Comparison of ENCODE assay signal across 18 cellular contexts in the genomic region with DNA sequence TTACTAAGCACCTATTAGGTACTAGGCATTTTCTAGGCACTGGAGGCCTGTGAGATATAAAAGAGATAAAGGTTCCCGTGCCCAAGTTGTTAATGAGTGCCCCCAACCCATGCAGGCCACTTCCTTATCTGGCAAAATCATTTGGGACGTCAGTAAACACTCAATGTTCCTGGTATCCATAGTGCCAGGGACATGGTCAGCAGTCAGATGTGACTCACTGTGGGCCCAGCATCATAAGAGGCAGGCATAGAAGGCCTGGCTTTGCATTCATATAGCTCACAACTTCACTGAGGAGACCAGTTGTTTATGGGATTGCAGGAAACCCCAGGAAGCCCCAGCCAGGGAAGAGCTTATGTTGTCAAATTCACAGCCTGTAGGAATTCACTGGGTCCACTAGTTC.
DNase-seq lines count a peak whose midpoint lies in the region; ATAC-seq and TF ChIP-seq lines count a peak whose summit lies in the region.
"Had no signal": no experiment of that assay in that cellular context is flagged by ENCODE, and none has a peak within 500 bp of the region (broad histone marks: within the 10 kb centered on the region; RNA-seq: fewer than 3 reads in every experiment).

No MANE protein-coding gene starts in this region.

- TF ChIP-seq CTCF in RWPE2 (IDR thresholded peaks at IDR 0.05; ENCODE audit: poor library complexity, severe bottlenecking), result no peak
- no peak for TF ChIP-seq CTCF in fibroblast of lung (conservative IDR thresholded peaks at IDR 0.05 in 1 of 2, IDR thresholded peaks at IDR 0.05 in 1 of 2; ENCODE audit: low read depth in 1 of 2, low read length in 2 of 2)

- no peak overlapping the region for H2AFZ ChIP-seq in fibroblast of lung (ENCODE audit: low read length)

- H3K4me1 ChIP-seq in RWPE2 (ENCODE audit: insufficient read depth, poor library complexity, severe bottlenecking), result peaks cover 13% of the 10 kb centered on the region
- no peaks in the 10 kb centered on the region for H3K4me1 ChIP-seq in fibroblast of lung (ENCODE audit: control insufficient read depth, extremely low read depth, insufficient read depth, low read length)

- H3K27me3 ChIP-seq in RWPE2 (ENCODE audit: insufficient read depth, poor library complexity, severe bottlenecking) (no peaks in the 10 kb centered on the region), fibroblast of lung (ENCODE audit: control insufficient read depth, insufficient read depth, low read length) (no peaks in the 10 kb centered on the region)

- H3K4me2 ChIP-seq in fibroblast of lung (ENCODE audit: extremely low read depth, insufficient read depth, low read length), result no peak overlapping the region

- H3K36me3 ChIP-seq in RWPE2 (ENCODE audit: low read depth), result no peaks in the 10 kb centered on the region
- H3K36me3 ChIP-seq in fibroblast of lung (ENCODE audit: control insufficient read depth, insufficient read depth, low read length), result no peaks in the 10 kb centered on the region
- H3K36me3 ChIP-seq: SJCRH30 had no signal

- no peak overlapping the region for H3K4me3 ChIP-seq in RWPE2 (ENCODE audit: severe bottlenecking)
- no peak overlapping the region for H3K4me3 ChIP-seq in fibroblast of lung (replicated peaks in 1 of 4; ENCODE audit: control extremely low read depth in 1 of 4, insufficient read depth in 1 of 4, low read depth in 3 of 4, low read length in 4 of 4)
- H3K4me3 ChIP-seq: SJCRH30 had no signal

- H4K20me1 ChIP-seq in fibroblast of lung (ENCODE audit: control insufficient read depth, extremely low read depth, insufficient read depth, low read length), result no peaks in the 10 kb centered on the region

- H3K9me3 ChIP-seq in RWPE2 (ENCODE audit: severe bottlenecking) (no peaks in the 10 kb centered on the region), fibroblast of lung (ENCODE audit: control insufficient read depth, insufficient read depth, low read depth, low read length) (no peaks in the 10 kb centered on the region)
- H3K9me3 ChIP-seq: SJCRH30 had no signal

- peak; percentile 38 for DNase-seq in A172 (ENCODE audit: low spot score)
- DNase-seq in D341Med (ENCODE audit: low spot score), result peak; percentile 14
- peak; percentile 15 for DNase-seq in RWPE2 (ENCODE audit: low spot score)
- peak; percentile 30 to 38 for DNase-seq in fibroblast of lung (ENCODE audit: low read depth in 2 of 2)
- no peak for DNase-seq in LoVo (ENCODE audit: low spot score)
- no peak for DNase-seq in NCI-H1694 treated with DMSO at 0.1 percent for 48 hours (lab: John Stamatoyannopoulos, UW)
- no peak for DNase-seq in mucosa of gallbladder (ENCODE audit: low spot score)
- DNase-seq: AML-193, DMS 273 treated with DMSO at 0.1 percent for 48 hours, GDM1, KG1, MV-4-11, NCI-H187, NCI-H2107, NCI-H510A treated with DMSO at 0.1 percent for 48 hours, NCI-H774, OCI-M1, SJCRH30 had no signal

- H3K27ac ChIP-seq in RWPE2 (ENCODE audit: poor library complexity, severe bottlenecking) (no peak overlapping the region), fibroblast of lung (ENCODE audit: insufficient read depth, low read length) (no peak overlapping the region)
- H3K27ac ChIP-seq: SJCRH30 had no signal

- H3K79me2 ChIP-seq in fibroblast of lung (ENCODE audit: control insufficient read depth, insufficient read depth, low read length), result no peaks in the 10 kb centered on the region

- ATAC-seq in RWPE2 (ENCODE audit: low read depth), result no peak

- H3K9ac ChIP-seq in fibroblast of lung (ENCODE audit: insufficient read depth, low read length), result no peak overlapping the region

Comparison
In these comparisons a context has a peak if more than half of its experiments do, and no peak if none do; other contexts are left out.
1. DNase-seq: peak in A172 (single experiment), D341Med (single experiment), RWPE2 (single experiment) and fibroblast of lung (2 of 2); none in LoVo (single experiment), NCI-H1694 treated with DMSO at 0.1 percent for 48 hours (single experiment) and mucosa of gallbladder (single experiment).